In genomic region chr2:1914541-1915165, GRCh38 we compare ENCODE assay signal across 19 cellular contexts.
"Had no signal": no experiment of that assay in that cellular context is flagged by ENCODE, and none has a peak within 500 bp of the region (broad histone marks: within the 10 kb centered on the region; RNA-seq: fewer than 3 reads in every experiment).

No MANE protein-coding gene starts in this region.

- H3K9me2 ChIP-seq: SK-N-SH had no signal

- H3K4me2 ChIP-seq: SK-N-SH had no signal

- H3K9ac ChIP-seq: SK-N-SH had no signal

- DNase-seq: KBM-7, MV-4-11, NCI-H1048, NCI-H1105 treated with DMSO at 0.1 percent for 48 hours, NCI-H1417 treated with DMSO at 0.1 percent for 48 hours, NCI-H146, NCI-H1694 treated with DMSO at 0.1 percent for 48 hours, NCI-H1930, NCI-H2081, NCI-H2107, NCI-H2227 treated with DMSO at 0.1 percent for 48 hours, NCI-H524, NCI-H526 treated with DMSO at 0.1 percent for 48 hours, NCI-H748 treated with DMSO at 0.1 percent for 48 hours, RPMI8226, SHP77, SK-N-SH, SW 1271 had no signal

- FAIRE-seq: RCC 7860 had no signal
